Comparison of ENCODE assay signal across 7 cellular contexts in the genomic region with DNA sequence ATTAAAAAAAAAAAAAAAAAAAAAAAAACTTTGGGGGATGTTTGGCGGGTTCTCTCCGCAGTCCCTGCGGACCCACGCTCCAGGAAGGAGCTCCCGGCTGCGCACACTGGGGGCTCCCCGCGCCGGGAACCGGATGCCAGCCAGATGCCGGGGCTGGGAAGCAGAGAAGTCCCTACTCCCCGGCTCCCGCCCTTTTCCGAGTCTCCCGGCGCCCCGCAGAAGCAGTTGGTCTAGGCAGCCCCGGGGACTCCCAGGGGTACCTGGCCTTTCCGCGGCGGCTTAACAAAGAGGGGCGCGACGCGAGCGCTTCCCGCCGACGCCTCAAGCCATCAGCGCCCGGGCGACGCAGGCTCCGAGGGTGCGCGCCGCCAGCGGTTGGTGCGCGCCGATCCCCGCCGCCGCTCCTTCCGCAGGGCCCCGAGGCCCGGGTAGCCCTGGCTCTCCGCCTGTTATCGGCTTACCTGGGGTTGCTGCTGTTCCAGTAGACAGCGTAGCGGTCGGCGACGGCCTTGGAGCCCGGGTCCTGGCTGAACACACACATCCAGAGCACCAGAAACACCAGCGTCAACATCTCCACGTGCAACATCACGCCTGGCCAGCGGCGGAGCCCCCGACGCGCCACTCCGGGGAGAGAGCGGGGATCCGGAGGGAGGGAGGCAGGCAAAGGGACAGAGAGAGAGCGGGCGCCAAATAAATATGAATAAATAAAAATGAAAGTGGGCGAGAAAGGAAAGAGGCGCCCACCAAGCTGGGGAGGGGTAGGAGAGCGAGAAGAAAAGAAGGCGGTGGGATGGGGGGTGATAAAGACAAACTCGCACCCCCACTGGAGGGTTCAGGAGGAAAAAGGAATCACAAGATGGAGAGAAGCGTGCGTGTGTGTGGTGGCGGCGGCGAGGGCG. TPM values are rescaled to one million over a fixed set of nuclear protein-coding genes. Genes with fewer than 3 reads are reported as not detected.
DNase-seq lines count a peak whose midpoint lies in the region; ATAC-seq and TF ChIP-seq lines count a peak whose summit lies in the region.

No MANE protein-coding gene starts in this region.

- H3K9me3 Mint-ChIP-seq in naive B cell = peaks cover 0 to 5% (median 0%) of the 10 kb centered on the region in 7 donors

- H3K36me3 ChIP-seq in ES-I3 (ENCODE audit: insufficient read depth, low read length) = no peaks in the 10 kb centered on the region

- H3K36me3 Mint-ChIP-seq in naive B cell = no peaks in the 10 kb centered on the region

- no peaks in the 10 kb centered on the region for H3K9me3 ChIP-seq in ES-I3 (ENCODE audit: control insufficient read depth, insufficient read depth, low read length)

- H3K4me1 ChIP-seq in ES-I3 (ENCODE audit: insufficient read depth, low read length) = peaks cover 14% of the 10 kb centered on the region; the same call in 1 of the 2 replicates

- H3K27ac Mint-ChIP-seq in naive B cell = no peak overlapping the region

- no peak for TF ChIP-seq CTCF in epithelial cell of esophagus (IDR thresholded peaks at IDR 0.05; ENCODE audit: insufficient read depth, low read depth, low read length, missing control alignments)

- peaks cover 21 to 43% (median 33%) of the 10 kb centered on the region in 3 donors for H3K4me1 Mint-ChIP-seq in naive B cell

- DNase-seq in epithelial cell of esophagus (ENCODE audit: low read depth) (peak; percentile 59), naive B cell (no peak)

- ATAC-seq in HG02642 (IDR thresholded peaks at IDR 0.05; ENCODE audit: poor library complexity, unreplicated experiment) = peak; percentile 27
- peak; percentile 4; the same call in 2 of the 3 replicates for ATAC-seq in SK-N-SH treated with all-trans-retinoic acid at 6 μM for 48 hours
- no peak for ATAC-seq in naive B cell (ENCODE audit: low read depth in 2 of 2)
- ATAC-seq in GM18873 (IDR thresholded peaks at IDR 0.05; ENCODE audit: low FRiP score, unreplicated experiment) = no peak
- no peak for ATAC-seq in HG03025 (IDR thresholded peaks at IDR 0.05; ENCODE audit: low FRiP score, unreplicated experiment)

- H3K9ac ChIP-seq in ES-I3 (ENCODE audit: low read depth, low read length) = peak overlapping the region; percentile 85

- H3K4me3 Mint-ChIP-seq in naive B cell = peak overlapping the region; percentile 27 to 91 (median 76)

- peaks cover 45 to 70% (median 69%) of the 10 kb centered on the region in 3 donors for H3K27me3 Mint-ChIP-seq in naive B cell

- peak overlapping the region; percentile 90 for H3K4me3 ChIP-seq in epithelial cell of esophagus (ENCODE audit: low read length)

TF ChIP-seq in SK-N-SH treated with all-trans-retinoic acid at 6 μM for 48 hours, 23 proteins besides CTCF, POLR2A, EP300 and RAD21:
- TF ChIP-seq ESRRG (CRISPR knock-in tag; IDR thresholded peaks at IDR 0.05) = no peak

RNA-seq across cellular contexts. Expression of a gene that starts 0.5 kb away (rescaled TPM):
- not detected for polyA plus RNA-seq in naive B cell (ENCODE audit: low read depth in 6 of 6)

Comparison
In these comparisons a context has a peak if more than half of its experiments do, and no peak if none do; other contexts are left out.
1. ATAC-seq: peak in HG02642 (single experiment) and SK-N-SH treated with all-trans-retinoic acid at 6 μM for 48 hours (single experiment); none in naive B cell (0 of 2), GM18873 (single experiment) and HG03025 (single experiment).